In the genomic region with DNA sequence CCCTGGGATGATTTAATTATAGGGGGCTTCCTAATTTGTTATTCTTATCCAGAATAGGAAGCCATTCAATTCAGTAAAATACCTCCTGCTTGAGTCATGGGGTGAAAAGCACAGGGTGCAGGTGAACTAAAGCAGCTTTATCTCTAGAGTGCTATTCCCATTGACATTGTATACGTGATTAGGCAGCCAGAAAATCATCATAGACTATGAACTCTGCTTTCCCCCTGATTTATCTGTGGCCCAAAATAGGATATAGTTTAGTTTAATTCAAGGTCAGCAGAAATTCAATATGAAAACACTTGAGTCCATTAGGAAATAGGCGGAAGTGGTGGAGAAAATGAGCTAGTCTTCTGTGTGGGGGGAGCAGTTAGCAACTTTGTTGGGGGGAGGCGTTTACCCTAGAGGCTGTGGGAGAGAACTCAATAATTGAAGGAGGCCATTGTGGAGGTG, we compare ENCODE assay signal across 1 cellular context.
TF ChIP-seq lines count a peak whose summit lies in the region.

No MANE protein-coding gene starts in this region.

TF ChIP-seq in GM12878, 131 proteins besides CTCF, POLR2A, EP300 and RAD21:
- TF ChIP-seq ZBED1 (IDR thresholded peaks at IDR 0.05; ENCODE audit: borderline replicate concordance): no peak
- TF ChIP-seq, protein P1, sequence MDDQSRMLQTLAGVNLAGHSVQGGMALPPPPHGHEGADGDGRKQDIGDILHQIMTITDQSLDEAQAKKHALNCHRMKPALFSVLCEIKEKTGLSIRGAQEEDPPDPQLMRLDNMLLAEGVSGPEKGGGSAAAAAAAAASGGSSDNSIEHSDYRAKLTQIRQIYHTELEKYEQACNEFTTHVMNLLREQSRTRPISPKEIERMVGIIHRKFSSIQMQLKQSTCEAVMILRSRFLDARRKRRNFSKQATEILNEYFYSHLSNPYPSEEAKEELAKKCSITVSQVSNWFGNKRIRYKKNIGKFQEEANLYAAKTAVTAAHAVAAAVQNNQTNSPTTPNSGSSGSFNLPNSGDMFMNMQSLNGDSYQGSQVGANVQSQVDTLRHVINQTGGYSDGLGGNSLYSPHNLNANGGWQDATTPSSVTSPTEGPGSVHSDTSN (IDR thresholded peaks at IDR 0.05; ENCODE audit: insufficient replicate concordance, low read depth, low read length): no peak
- TF ChIP-seq, protein P2, sequence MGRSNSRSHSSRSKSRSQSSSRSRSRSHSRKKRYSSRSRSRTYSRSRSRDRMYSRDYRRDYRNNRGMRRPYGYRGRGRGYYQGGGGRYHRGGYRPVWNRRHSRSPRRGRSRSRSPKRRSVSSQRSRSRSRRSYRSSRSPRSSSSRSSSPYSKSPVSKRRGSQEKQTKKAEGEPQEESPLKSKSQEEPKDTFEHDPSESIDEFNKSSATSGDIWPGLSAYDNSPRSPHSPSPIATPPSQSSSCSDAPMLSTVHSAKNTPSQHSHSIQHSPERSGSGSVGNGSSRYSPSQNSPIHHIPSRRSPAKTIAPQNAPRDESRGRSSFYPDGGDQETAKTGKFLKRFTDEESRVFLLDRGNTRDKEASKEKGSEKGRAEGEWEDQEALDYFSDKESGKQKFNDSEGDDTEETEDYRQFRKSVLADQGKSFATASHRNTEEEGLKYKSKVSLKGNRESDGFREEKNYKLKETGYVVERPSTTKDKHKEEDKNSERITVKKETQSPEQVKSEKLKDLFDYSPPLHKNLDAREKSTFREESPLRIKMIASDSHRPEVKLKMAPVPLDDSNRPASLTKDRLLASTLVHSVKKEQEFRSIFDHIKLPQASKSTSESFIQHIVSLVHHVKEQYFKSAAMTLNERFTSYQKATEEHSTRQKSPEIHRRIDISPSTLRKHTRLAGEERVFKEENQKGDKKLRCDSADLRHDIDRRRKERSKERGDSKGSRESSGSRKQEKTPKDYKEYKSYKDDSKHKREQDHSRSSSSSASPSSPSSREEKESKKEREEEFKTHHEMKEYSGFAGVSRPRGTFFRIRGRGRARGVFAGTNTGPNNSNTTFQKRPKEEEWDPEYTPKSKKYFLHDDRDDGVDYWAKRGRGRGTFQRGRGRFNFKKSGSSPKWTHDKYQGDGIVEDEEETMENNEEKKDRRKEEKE (IDR thresholded peaks at IDR 0.05): no peak
- TF ChIP-seq SIX5 (IDR thresholded peaks at IDR 0.05; ENCODE audit: low read depth, low read length, severe bottlenecking): no peak
- TF ChIP-seq RAD51 (IDR thresholded peaks at IDR 0.05): no peak
- TF ChIP-seq MTA3 (IDR thresholded peaks at IDR 0.05; ENCODE audit: borderline replicate concordance, low read length): no peak
TF ChIP-seq in GM12878: peak in this region for 0.
